Comparison of ENCODE assay signal across 25 cellular contexts in the genomic region with DNA sequence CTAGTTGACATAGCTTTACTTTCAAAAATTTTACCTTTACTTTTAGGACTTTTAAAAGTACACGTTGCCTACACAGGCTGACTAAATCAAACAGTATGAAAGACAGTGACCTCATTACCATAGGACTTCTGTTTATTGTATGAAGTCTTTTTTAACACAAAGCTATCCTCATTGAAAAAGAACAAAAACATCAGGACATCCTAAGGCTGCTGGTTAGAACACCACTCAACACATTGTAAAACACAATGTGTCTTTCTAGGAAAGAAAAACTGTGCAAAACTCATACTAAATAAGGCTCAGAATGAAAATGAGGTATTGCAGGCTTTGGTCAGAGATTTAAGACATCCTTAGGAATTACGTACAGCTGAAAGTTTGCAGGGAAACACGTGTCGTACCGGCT. TPM values are rescaled to one million over a fixed set of nuclear protein-coding genes. Genes with fewer than 3 reads are reported as not detected.
"Had no signal": no experiment of that assay in that cellular context is flagged by ENCODE, and none has a peak within 500 bp of the region (broad histone marks: within the 10 kb centered on the region; RNA-seq: fewer than 3 reads in every experiment).

No MANE protein-coding gene starts in this region.

- H3K36me3 ChIP-seq: adrenal gland, cardiac muscle cell, colonic mucosa, neutrophil, sigmoid colon, thyroid gland had no signal

- H3K4me3 Mint-ChIP-seq: activated CD4-positive, alpha-beta T cell treated with anti-CD3 and anti-CD28 coated beads, Interleukin-2, amount 10 ng/mL, durations not matched to agents 7 days and 5 days; naive thymus-derived CD4-positive, alpha-beta T cell had no signal

- H3K27me3 Mint-ChIP-seq: activated CD4-positive, alpha-beta T cell treated with anti-CD3 and anti-CD28 coated beads, Interleukin-2, amount 10 ng/mL, durations not matched to agents 7 days and 5 days had no signal

- H3K27ac ChIP-seq: adrenal gland, cardiac muscle cell, colonic mucosa, neutrophil, thyroid gland had no signal

- H3K4me3 ChIP-seq: adrenal gland, cardiac muscle cell, colonic mucosa, sigmoid colon, thyroid gland had no signal

- H3K9me3 Mint-ChIP-seq: activated CD4-positive, alpha-beta T cell treated with anti-CD3 and anti-CD28 coated beads, Interleukin-2, amount 10 ng/mL, durations not matched to agents 7 days and 5 days had no signal

- H3K9me3 ChIP-seq: adrenal gland, colonic mucosa, neutrophil, sigmoid colon, thyroid gland had no signal

- H3K4me1 ChIP-seq: adrenal gland, colonic mucosa, thyroid gland had no signal

- H3K27me3 ChIP-seq: adrenal gland, cardiac muscle cell, colonic mucosa, neutrophil, sigmoid colon, thyroid gland had no signal

- H3K27ac Mint-ChIP-seq: activated CD4-positive, alpha-beta T cell treated with anti-CD3 and anti-CD28 coated beads, Interleukin-2, amount 10 ng/mL, durations not matched to agents 7 days and 5 days; naive thymus-derived CD4-positive, alpha-beta T cell had no signal

- H3K4me1 Mint-ChIP-seq: activated CD4-positive, alpha-beta T cell treated with anti-CD3 and anti-CD28 coated beads, Interleukin-2, amount 10 ng/mL, durations not matched to agents 7 days and 5 days; naive thymus-derived CD4-positive, alpha-beta T cell had no signal

- DNase-seq: activated CD4-positive, alpha-beta T cell treated with anti-CD3 and anti-CD28 coated beads, Interleukin-2, amount 10 ng/mL, durations not matched to agents 7 days and 5 days; activated CD8-positive, alpha-beta memory T cell treated with anti-CD3 and anti-CD28 coated beads, Interleukin-2, amount 50 U/mL, for 48 hours; activated effector memory CD4-positive, alpha-beta T cell treated with Interleukin-2 at 50 U/mL for 16 hours; activated naive CD4-positive, alpha-beta T cell treated with anti-CD3 and anti-CD28 coated beads, Interleukin-2, amount 50 U/mL, for 16 hours; activated T-cell treated with anti-CD3 and anti-CD28 coated beads, Interleukin-2, amount 50 U/mL, for 48 hours; adrenal gland; colonic mucosa; mesendoderm; naive thymus-derived CD4-positive, alpha-beta T cell; posterior cingulate gyrus; sigmoid colon; stimulated activated CD4-positive, alpha-beta T cell treated with anti-CD3 and anti-CD28 coated beads, Interleukin-12 subunit alpha, Interleukin-12 subunit beta, amount 100 ng/mL, for 4 hours; stimulated activated CD4-positive, alpha-beta T cell treated with anti-CD3 and anti-CD28 coated beads, Interleukin-1b, Interleukin-23, amount 100 ng/mL, for 48 hours; stimulated activated CD8-positive, alpha-beta memory T cell treated with anti-CD3 and anti-CD28 coated beads, Interleukin-4, amount 100 ng/mL, for 48 hours; stimulated activated naive CD4-positive, alpha-beta T cell treated with Interleukin-2 at 50 U/mL for 16 hours; T-helper 1 cell; T-helper 9 cell; thyroid gland had no signal

- H3K36me3 Mint-ChIP-seq: naive thymus-derived CD4-positive, alpha-beta T cell had no signal

- ATAC-seq: activated CD4-positive, CD25-positive, alpha-beta regulatory T cell treated with anti-CD3 and anti-CD28 coated beads, Interleukin-2, amount 50 U/mL, for 24 hours; naive thymus-derived CD4-positive, alpha-beta T cell had no signal

RNA-seq across cellular contexts. Expression of gene SLC39A12, which starts 29.1 kb away (rescaled TPM):
- total RNA-seq: activated CD4-positive, alpha-beta T cell treated with anti-CD3 and anti-CD28 coated beads, Interleukin-2, amount 10 ng/mL, durations not matched to agents 7 days and 5 days; epithelial cell of proximal tubule; mucosa of gallbladder; naive thymus-derived CD4-positive, alpha-beta T cell; renal cortical epithelial cell had no signal
- polyA plus RNA-seq: liver; naive thymus-derived CD4-positive, alpha-beta T cell; sigmoid colon had no signal
